ENCODE assay signal across 1 cellular context in genomic region chr17:29579866-29580771, GRCh38.
TF ChIP-seq lines count a peak whose summit lies in the region.

No MANE protein-coding gene starts in this region.

TF ChIP-seq in H1, 55 proteins besides CTCF, POLR2A, EP300 and RAD21:
- TF ChIP-seq YY1 (IDR thresholded peaks at IDR 0.05; ENCODE audit: low read depth, low read length) (peak; percentile 26; the same call in 1 of the 2 replicates), E2F6 (IDR thresholded peaks at IDR 0.05) (peak; percentile 92), ASH2L (IDR thresholded peaks at IDR 0.05; ENCODE audit: low read length) (no peak), CREB1 (IDR thresholded peaks at IDR 0.05) (peak; percentile 47; the same call in 1 of the 2 replicates), CHD7 (IDR thresholded peaks at IDR 0.05; ENCODE audit: insufficient replicate concordance, low read length) (no peak), CHD1 (IDR thresholded peaks at IDR 0.05; ENCODE audit: low read depth, low read length) (no peak), SIN3A (conservative IDR thresholded peaks at IDR 0.05 in 1 of 2, IDR thresholded peaks at IDR 0.05 in 1 of 2; ENCODE audit: low read depth in 1 of 2, low read length in 2 of 2) (peak; percentile 67 to 82; a peak in 2 of 4 replicates), EZH2 (IDR thresholded peaks at IDR 0.05; ENCODE audit: low read depth, low read length, severe bottlenecking) (no peak), PHF8 (conservative IDR thresholded peaks at IDR 0.05; ENCODE audit: low read depth, low read length) (no peak), MAFK (IDR thresholded peaks at IDR 0.05; ENCODE audit: low read depth, low read length) (no peak), HDAC6 (IDR thresholded peaks at IDR 0.05; ENCODE audit: low read depth, low read length) (no peak)
- TF ChIP-seq, protein P1, sequence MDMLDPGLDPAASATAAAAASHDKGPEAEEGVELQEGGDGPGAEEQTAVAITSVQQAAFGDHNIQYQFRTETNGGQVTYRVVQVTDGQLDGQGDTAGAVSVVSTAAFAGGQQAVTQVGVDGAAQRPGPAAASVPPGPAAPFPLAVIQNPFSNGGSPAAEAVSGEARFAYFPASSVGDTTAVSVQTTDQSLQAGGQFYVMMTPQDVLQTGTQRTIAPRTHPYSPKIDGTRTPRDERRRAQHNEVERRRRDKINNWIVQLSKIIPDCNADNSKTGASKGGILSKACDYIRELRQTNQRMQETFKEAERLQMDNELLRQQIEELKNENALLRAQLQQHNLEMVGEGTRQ (IDR thresholded peaks at IDR 0.05; ENCODE audit: low read length), result peak; percentile 39; the same call in 1 of the 2 replicates
- TF ChIP-seq, protein P2, sequence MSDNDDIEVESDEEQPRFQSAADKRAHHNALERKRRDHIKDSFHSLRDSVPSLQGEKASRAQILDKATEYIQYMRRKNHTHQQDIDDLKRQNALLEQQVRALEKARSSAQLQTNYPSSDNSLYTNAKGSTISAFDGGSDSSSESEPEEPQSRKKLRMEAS (IDR thresholded peaks at IDR 0.05), result peak; percentile 97
TF ChIP-seq in H1: peak in this region for 6.
